In genomic region chr2:60811491-60812370, GRCh38 we compare ENCODE assay signal across 21 cellular contexts.
"Had no signal": no experiment of that assay in that cellular context is flagged by ENCODE, and none has a peak within 500 bp of the region (broad histone marks: within the 10 kb centered on the region; RNA-seq: fewer than 3 reads in every experiment).

No MANE protein-coding gene starts in this region.

- H3K4me3 ChIP-seq: left ventricle myocardium inferior, lung, smooth muscle cell had no signal

- ATAC-seq: natural killer cell treated with Interleukin-12 subunit alpha and Interleukin-12 subunit beta and Interleukin-15 and Interleukin-18, amount 100 ng/mL, for 72 hours; stimulated activated naive B cell treated with anti-CD40 and anti-IgM and Interleukin-4, amounts not matched to agents 10 μg/mL and 1 μg/mL and 100 μg/mL, for 72 hours had no signal

- H3K27ac ChIP-seq: left ventricle myocardium inferior had no signal

- DNase-seq: activated CD4-positive, alpha-beta T cell treated with anti-CD3 and anti-CD28 coated beads for 4 hours; activated CD4-positive, alpha-beta T cell treated with anti-CD3 and anti-CD28 coated beads, Interleukin-2, amount 50 U/mL, for 4 hours; activated effector memory CD4-positive, alpha-beta T cell treated with anti-CD3 and anti-CD28 coated beads, Interleukin-2, amount 50 U/mL, for 16 hours; activated naive CD4-positive, alpha-beta T cell treated with anti-CD3 and anti-CD28 coated beads for 36 hours; activated naive CD8-positive, alpha-beta T cell treated with anti-CD3 and anti-CD28 coated beads, Interleukin-2, amount 10 ng/mL, durations not matched to agents 7 days and 5 days; activated T-cell treated with anti-CD3 and anti-CD28 coated beads, Interleukin-2, amount 50 U/mL, for 1 hour; amniotic stem cell; central memory CD4-positive, alpha-beta T cell; hippocampal formation; kidney glomerular epithelial cell; left ventricle myocardium inferior; mesendoderm; posterior cingulate gyrus; stimulated activated CD4-positive, alpha-beta T cell treated with anti-CD3 and anti-CD28 coated beads, Interleukin-1b, Interleukin-23, amount 100 ng/mL, for 48 hours; stimulated activated CD4-positive, alpha-beta T cell treated with anti-CD3 and anti-CD28 coated beads, Interleukin-4, amount 100 ng/mL, for 4 hours; stimulated activated naive B cell treated with anti-CD40 and anti-IgM and Interleukin-4, amounts not matched to agents 10 μg/mL and 1 μg/mL and 100 μg/mL, for 72 hours; T-helper 1 cell; trophoblast cell had no signal

- H3K36me3 ChIP-seq: left ventricle myocardium inferior had no signal

- H3K9me3 ChIP-seq: left ventricle myocardium inferior had no signal
